In genomic region chr11:68837583-68838571, GRCh38 we compare ENCODE assay signal across 7 cellular contexts. TPM values are rescaled to one million over a fixed set of nuclear protein-coding genes. Genes with fewer than 3 reads are reported as not detected.
DNase-seq lines count a peak whose midpoint lies in the region; ATAC-seq and TF ChIP-seq lines count a peak whose summit lies in the region.

No MANE protein-coding gene starts in this region.

- CTCF ChIA-PET in activated B cell treated with CpG ODN at 0.5 μM for 24 hours (lab: Charles Lee), result interaction anchor here (0.6 to 1.2 kb wide), 2 partner anchors 8 to 12 kb away, joined by 3 read pairs; no protein-coding TSS in a partner anchor

- H3K4me1 Mint-ChIP-seq in activated B cell treated with CpG ODN at 0.5 μM for 24 hours (peaks cover 41% of the 10 kb centered on the region), glutamatergic neuron (ENCODE audit: low read depth, unreplicated experiment) (no peaks in the 10 kb centered on the region)
- peaks cover 23% of the 10 kb centered on the region for H3K4me1 Mint-ChIP-seq in stimulated activated memory B cell treated with anti-CD40 and anti-IgM and Interleukin-4, amounts not matched to agents 10 μg/mL and 1 μg/mL and 100 μg/mL, for 72 hours

- DNase-seq in HL-60 (ENCODE audit: low read depth in 1 of 2, low spot score in 1 of 2), result peak in 1 of 2 experiments; percentile 37
- DNase-seq in activated B cell treated with CpG ODN at 0.5 μM for 24 hours, result no peak
- no peak for DNase-seq in glutamatergic neuron
- no peak for DNase-seq in stimulated activated CD4-positive, alpha-beta T cell treated with anti-CD3 and anti-CD28 coated beads, Interleukin-2, amount 100 ng/mL, for 24 hours

- POLR2A ChIA-PET in activated B cell treated with CpG ODN at 0.5 μM for 24 hours (lab: Charles Lee), result interaction anchor here (0.6 to 1.5 kb wide), 5 partner anchors 9 to 461 kb away, joined by 3 to 17 read pairs (median 5); no protein-coding TSS in a partner anchor

- ATAC-seq in activated B cell treated with CpG ODN at 0.5 μM for 24 hours (ENCODE audit: low read depth) (no peak), GM21723 (IDR thresholded peaks at IDR 0.05; ENCODE audit: unreplicated experiment) (no peak), HG03565 (IDR thresholded peaks at IDR 0.05; ENCODE audit: unreplicated experiment) (no peak)
- ATAC-seq in stimulated activated memory B cell treated with anti-CD40 and anti-IgM and Interleukin-4, amounts not matched to agents 10 μg/mL and 1 μg/mL and 100 μg/mL, for 72 hours, result no peak

- peak overlapping the region; percentile 29 for H3K27ac ChIP-seq in HL-60 (replicated peaks)

- H3K4me3 ChIP-seq in HL-60 (replicated peaks; ENCODE audit: insufficient read depth, low read length), result no peak overlapping the region

- peaks cover 2% of the 10 kb centered on the region for H3K36me3 Mint-ChIP-seq in activated B cell treated with CpG ODN at 0.5 μM for 24 hours (ENCODE audit: low read depth)
- no peaks in the 10 kb centered on the region for H3K36me3 Mint-ChIP-seq in glutamatergic neuron (ENCODE audit: unreplicated experiment)
- H3K36me3 Mint-ChIP-seq in stimulated activated memory B cell treated with anti-CD40 and anti-IgM and Interleukin-4, amounts not matched to agents 10 μg/mL and 1 μg/mL and 100 μg/mL, for 72 hours, result no peaks in the 10 kb centered on the region

- H3K27ac Mint-ChIP-seq in activated B cell treated with CpG ODN at 0.5 μM for 24 hours (peak overlapping the region; percentile 68), glutamatergic neuron (ENCODE audit: unreplicated experiment) (no peak overlapping the region)
- H3K27ac Mint-ChIP-seq in stimulated activated memory B cell treated with anti-CD40 and anti-IgM and Interleukin-4, amounts not matched to agents 10 μg/mL and 1 μg/mL and 100 μg/mL, for 72 hours, result peak overlapping the region; percentile 91

- H3K27me3 Mint-ChIP-seq in activated B cell treated with CpG ODN at 0.5 μM for 24 hours, result no peaks in the 10 kb centered on the region
- peaks cover 10% of the 10 kb centered on the region for H3K27me3 Mint-ChIP-seq in glutamatergic neuron (ENCODE audit: unreplicated experiment)
- H3K27me3 Mint-ChIP-seq in stimulated activated memory B cell treated with anti-CD40 and anti-IgM and Interleukin-4, amounts not matched to agents 10 μg/mL and 1 μg/mL and 100 μg/mL, for 72 hours, result no peaks in the 10 kb centered on the region

- H3K27me3 ChIP-seq in HL-60 (ENCODE audit: insufficient read depth, poor library complexity, severe bottlenecking), result no peaks in the 10 kb centered on the region

- no peak for TF ChIP-seq CTCF in HL-60 (IDR thresholded peaks at IDR 0.05; ENCODE audit: insufficient read depth, low read length)
- no peak for TF ChIP-seq CTCF in activated B cell treated with CpG ODN at 0.5 μM for 24 hours (IDR thresholded peaks at IDR 0.05)
- no peak for TF ChIP-seq CTCF in glutamatergic neuron (IDR thresholded peaks at IDR 0.05; ENCODE audit: partially characterized antibody, unreplicated experiment)

- H3K9me3 Mint-ChIP-seq in activated B cell treated with CpG ODN at 0.5 μM for 24 hours (no peaks in the 10 kb centered on the region), glutamatergic neuron (ENCODE audit: unreplicated experiment) (peaks cover 7% of the 10 kb centered on the region)
- no peaks in the 10 kb centered on the region for H3K9me3 Mint-ChIP-seq in stimulated activated memory B cell treated with anti-CD40 and anti-IgM and Interleukin-4, amounts not matched to agents 10 μg/mL and 1 μg/mL and 100 μg/mL, for 72 hours

- H3K4me3 Mint-ChIP-seq in activated B cell treated with CpG ODN at 0.5 μM for 24 hours (peak overlapping the region; percentile 46), glutamatergic neuron (ENCODE audit: unreplicated experiment) (peak overlapping the region; percentile 15)
- H3K4me3 Mint-ChIP-seq in stimulated activated memory B cell treated with anti-CD40 and anti-IgM and Interleukin-4, amounts not matched to agents 10 μg/mL and 1 μg/mL and 100 μg/mL, for 72 hours, result peak overlapping the region; percentile 34

- intact Hi-C loops in activated B cell treated with CpG ODN at 0.5 μM for 24 hours (cut with micrococcal nuclease), result loop anchor here (2.0 kb wide), 1 partner anchor 377 kb away; the partner anchor contains the start of gene PPP6R3

RNA-seq across cellular contexts. Expression of gene CPT1A, which starts 3.8 kb away (rescaled TPM):
- 16.7 and 17.2 TPM in 2 replicates for total RNA-seq in activated B cell treated with CpG ODN at 0.5 μM for 24 hours
- 4.1 TPM for total RNA-seq in glutamatergic neuron (ENCODE audit: unreplicated experiment)
